1 cellular context compared by ENCODE assay signal in genomic region chr4:147793569-147793968, GRCh38.
TF ChIP-seq lines count a peak whose summit lies in the region.

No MANE protein-coding gene starts in this region.

TF ChIP-seq in H1, 55 proteins besides CTCF, POLR2A, EP300 and RAD21:
- TF ChIP-seq POLR2AphosphoS5 (IDR thresholded peaks at IDR 0.05; ENCODE audit: low read depth, low read length), result no peak
- TF ChIP-seq, protein P1, sequence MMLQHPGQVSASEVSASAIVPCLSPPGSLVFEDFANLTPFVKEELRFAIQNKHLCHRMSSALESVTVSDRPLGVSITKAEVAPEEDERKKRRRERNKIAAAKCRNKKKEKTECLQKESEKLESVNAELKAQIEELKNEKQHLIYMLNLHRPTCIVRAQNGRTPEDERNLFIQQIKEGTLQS (IDR thresholded peaks at IDR 0.05; ENCODE audit: insufficient read depth, low read depth, low read length), result no peak
- no peak for TF ChIP-seq BCL11A (IDR thresholded peaks at IDR 0.05; ENCODE audit: low read depth in 2 of 2, low read length in 2 of 2)
- TF ChIP-seq SP1 (IDR thresholded peaks at IDR 0.05; ENCODE audit: low read depth, low read length), result no peak
- TF ChIP-seq RNF2 (IDR thresholded peaks at IDR 0.05; ENCODE audit: borderline replicate concordance, low read depth, low read length, missing control alignments, poor library complexity, severe bottlenecking), result no peak
- TF ChIP-seq RXRA (IDR thresholded peaks at IDR 0.05; ENCODE audit: insufficient read depth, low read depth, low read length), result no peak
- TF ChIP-seq SIRT6 (IDR thresholded peaks at IDR 0.05; ENCODE audit: low read length), result no peak
- TF ChIP-seq TBP (IDR thresholded peaks at IDR 0.05; ENCODE audit: low read depth, low read length), result no peak
- no peak for TF ChIP-seq CHD2 (IDR thresholded peaks at IDR 0.05; ENCODE audit: low read length)
- no peak for TF ChIP-seq POU5F1 (IDR thresholded peaks at IDR 0.05; ENCODE audit: low read depth, low read length)
- no peak for TF ChIP-seq JUND (IDR thresholded peaks at IDR 0.05; ENCODE audit: low read length)
- TF ChIP-seq CEBPB (IDR thresholded peaks at IDR 0.05; ENCODE audit: low read depth, low read length), result no peak
TF ChIP-seq in H1: peak in this region for 0.
